ENCODE assay signal across 11 cellular contexts in the genomic region with DNA sequence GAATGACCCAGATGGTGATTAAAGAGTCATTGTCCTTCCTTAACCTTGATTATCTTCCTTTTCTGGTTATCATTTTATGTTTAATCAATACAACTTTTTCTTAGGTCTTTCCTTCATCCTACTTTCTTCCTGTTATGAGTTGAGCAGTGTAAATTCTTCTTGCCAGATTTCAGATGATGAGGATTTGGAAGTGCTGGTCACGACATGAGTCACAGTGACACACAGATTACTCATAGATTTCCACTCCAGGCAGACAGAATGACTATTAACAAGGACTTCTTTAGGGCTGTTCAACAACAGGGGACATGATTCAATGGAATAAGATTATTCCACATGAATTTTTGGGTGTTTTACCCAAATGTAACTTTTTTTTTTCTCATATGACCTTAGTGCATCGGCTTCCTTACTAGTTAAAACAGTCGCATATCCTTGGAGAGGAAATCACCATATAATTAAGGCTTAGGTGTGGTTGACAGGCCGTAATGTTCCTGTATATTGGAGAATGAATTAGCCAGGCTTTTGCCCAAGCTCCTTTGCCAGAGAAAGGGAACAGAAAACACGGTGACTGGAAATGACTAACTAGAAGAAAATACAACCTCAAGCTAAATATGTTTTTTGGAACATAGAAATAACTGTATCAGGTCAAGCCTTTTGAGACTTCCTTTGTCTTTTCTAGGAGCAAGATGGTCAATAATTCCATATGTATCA. TPM values are rescaled to one million over a fixed set of nuclear protein-coding genes. Genes with fewer than 3 reads are reported as not detected.
DNase-seq lines count a peak whose midpoint lies in the region; TF ChIP-seq lines count a peak whose summit lies in the region.
"Had no signal": no experiment of that assay in that cellular context is flagged by ENCODE, and none has a peak within 500 bp of the region (broad histone marks: within the 10 kb centered on the region; RNA-seq: fewer than 3 reads in every experiment).

No MANE protein-coding gene starts in this region.

- peaks cover 25% of the 10 kb centered on the region for H3K4me1 Mint-ChIP-seq in MCF 10A (ENCODE audit: insufficient read depth, unreplicated experiment)
- H3K4me1 Mint-ChIP-seq: CD8-positive, alpha-beta memory T cell; WTC11 had no signal

- H3K4me3 Mint-ChIP-seq in MCF 10A (ENCODE audit: unreplicated experiment) = no peak overlapping the region
- H3K4me3 Mint-ChIP-seq: CD8-positive, alpha-beta memory T cell; WTC11 had no signal

- peak overlapping the region in 1 of 2 donors; percentile 43 for H3K27ac ChIP-seq in breast epithelium
- H3K27ac ChIP-seq in hepatocyte = peak overlapping the region; percentile 39
- peak overlapping the region; percentile 22 to 55 for H3K27ac ChIP-seq in uterus
- H3K27ac ChIP-seq: spleen had no signal

- H3K9me3 ChIP-seq in breast epithelium (no peaks in the 10 kb centered on the region), hepatocyte (ENCODE audit: low read depth) (no peaks in the 10 kb centered on the region), uterus (no peaks in the 10 kb centered on the region)
- H3K9me3 ChIP-seq: spleen had no signal

- H3K36me3 Mint-ChIP-seq in MCF 10A (ENCODE audit: insufficient read depth, unreplicated experiment) = no peaks in the 10 kb centered on the region
- H3K36me3 Mint-ChIP-seq: CD8-positive, alpha-beta memory T cell; WTC11 had no signal

- TF ChIP-seq CTCF in MCF 10A (IDR thresholded peaks at IDR 0.05; ENCODE audit: unreplicated experiment) = no peak
- TF ChIP-seq CTCF in breast epithelium (IDR thresholded peaks at IDR 0.05) = no peak
- no peak for TF ChIP-seq CTCF in hepatocyte (IDR thresholded peaks at IDR 0.05; ENCODE audit: poor library complexity)
- no peak for TF ChIP-seq CTCF in uterus (IDR thresholded peaks at IDR 0.05)

- no peaks in the 10 kb centered on the region for H3K4me1 ChIP-seq in breast epithelium
- no peaks in the 10 kb centered on the region for H3K4me1 ChIP-seq in hepatocyte (ENCODE audit: insufficient read depth)
- H3K4me1 ChIP-seq in uterus = peaks cover 0 to 17% of the 10 kb centered on the region in 2 donors
- H3K4me1 ChIP-seq: spleen had no signal

- no peaks in the 10 kb centered on the region for H3K9me2 ChIP-seq in hepatocyte (replicated peaks; ENCODE audit: insufficient read depth)

- no peaks in the 10 kb centered on the region for H3K27me3 Mint-ChIP-seq in MCF 10A (ENCODE audit: insufficient read depth, unreplicated experiment)

- no peaks in the 10 kb centered on the region for H3K36me3 ChIP-seq in breast epithelium
- no peaks in the 10 kb centered on the region for H3K36me3 ChIP-seq in hepatocyte (replicated peaks; ENCODE audit: insufficient read depth, low read depth)
- H3K36me3 ChIP-seq in uterus = no peaks in the 10 kb centered on the region
- H3K36me3 ChIP-seq: spleen had no signal

- no peaks in the 10 kb centered on the region for H3K9me3 Mint-ChIP-seq in MCF 10A (ENCODE audit: unreplicated experiment)
- H3K9me3 Mint-ChIP-seq: WTC11 had no signal

- POLR2A ChIA-PET in MCF 10A (lab: Yijun Ruan, JAX) = interaction anchor here (1.1 kb wide), 1 partner anchor 22 kb away, joined by 3 read pairs; no protein-coding TSS in a partner anchor

- no peak overlapping the region for H3K4me2 ChIP-seq in hepatocyte

- BruUV-seq in MCF 10A (replicated peaks; lab: Mats Ljungman, UMichigan) = TSS peak; percentile 47

- peak; percentile 93 for DNase-seq in MCF 10A (ENCODE audit: unreplicated experiment)
- no peak for DNase-seq in breast epithelium (ENCODE audit: low spot score in 2 of 2)
- DNase-seq in amniotic stem cell (lab: John Stamatoyannopoulos, UW) = peak; percentile 87
- DNase-seq in hepatocyte (ENCODE audit: low spot score) = no peak
- peak in 1 of 2 donors; percentile 35 for DNase-seq in uterus
- DNase-seq in medulla oblongata (ENCODE audit: extremely low spot score) = no peak
- no peak for DNase-seq in KG1 (lab: John Stamatoyannopoulos, UW)
- DNase-seq in GM19240 (ENCODE audit: insufficient read length, low spot score) = no peak
- DNase-seq: CD8-positive, alpha-beta memory T cell; spleen had no signal

- no peak overlapping the region for H3K4me3 ChIP-seq in breast epithelium
- H3K4me3 ChIP-seq in hepatocyte = no peak overlapping the region
- H3K4me3 ChIP-seq in uterus = no peak overlapping the region
- H3K4me3 ChIP-seq: spleen had no signal

- CTCF ChIA-PET in MCF 10A (lab: Yijun Ruan, JAX) = interaction anchor here (0.6 to 3.5 kb wide), 3 partner anchors 9 to 19 kb away, joined by 3 to 18 read pairs (median 5); no protein-coding TSS in a partner anchor

- H3K27ac Mint-ChIP-seq in MCF 10A (ENCODE audit: low read depth, unreplicated experiment) = peak overlapping the region; percentile 67
- H3K27ac Mint-ChIP-seq: WTC11 had no signal

- H3K27me3 ChIP-seq in breast epithelium = no peaks in the 10 kb centered on the region
- H3K27me3 ChIP-seq in hepatocyte = no peaks in the 10 kb centered on the region
- no peaks in the 10 kb centered on the region for H3K27me3 ChIP-seq in uterus
- H3K27me3 ChIP-seq: spleen had no signal

- intact Hi-C loops in MCF 10A (cut with micrococcal nuclease) = loop anchor here (5.0 to 10.0 kb wide), 2 partner anchors 176 to 633 kb away; partner anchors contain the start of genes GORAB and KIFAP3
- intact Hi-C loops in breast epithelium (cut with DNase I; ENCODE audit: low total_unique reads) = no loop called here
- intact Hi-C loops in uterus (cut with DNase I; ENCODE audit: low total_unique reads) = no loop called here

- TF ChIP-seq POLR2A in breast epithelium (IDR thresholded peaks at IDR 0.05) (no peak), uterus (IDR thresholded peaks at IDR 0.05) (no peak)

- H4K20me1 ChIP-seq in hepatocyte (ENCODE audit: insufficient read depth, poor library complexity, severe bottlenecking) = peaks cover 12% of the 10 kb centered on the region

- WGBS in hepatocyte (ENCODE audit: low lambda C conversion rate, missing lambda C conversion rate) = 76% methylated on average over 5 of the region's 5 CpGs

- peaks cover 26% of the 10 kb centered on the region for H3K79me2 ChIP-seq in hepatocyte

- H2AFZ ChIP-seq in hepatocyte = no peak overlapping the region

RNA-seq across cellular contexts. Expression of gene PRRX1, which starts 44.2 kb away (rescaled TPM):
- total RNA-seq in MCF 10A (2022) = not detected in 2 replicates
- 10 to 100 TPM; 48.9 to 75.7 (median 73.1) TPM for total RNA-seq in breast epithelium
- 41.5 and 42.3 TPM in 2 replicates for total RNA-seq in hepatocyte
- polyA plus RNA-seq in hepatocyte = 9.8 and 11.0 TPM in 2 replicates
- 100 to 1,000 TPM in 2 of 4 donors, 10 to 100 TPM in 2; 36.4 to 179 (median 121) TPM for total RNA-seq in uterus
- total RNA-seq: CD8-positive, alpha-beta memory T cell had no signal
- polyA plus RNA-seq: CD8-positive, alpha-beta memory T cell had no signal

Comparison
In these comparisons a context has a peak if more than half of its experiments do, and no peak if none do; other contexts are left out.
1. DNase-seq: peak in MCF 10A (single experiment) and amniotic stem cell (single experiment); none in breast epithelium (0 of 2), hepatocyte (single experiment), medulla oblongata (single experiment), KG1 (single experiment) and GM19240 (single experiment).
2. RNA of gene PRRX1, which starts 44.2 kb away (total RNA-seq): 36.4 to 179 TPM in uterus, 48.9 to 75.7 TPM in breast epithelium and 41.5 to 42.3 TPM in hepatocyte; not detected in MCF 10A; every median in the first group is over 10 times any median in the second.